In genomic region chr20:32277361-32278198, GRCh38 we compare ENCODE assay signal across 8 cellular contexts. TPM values are rescaled to one million over a fixed set of nuclear protein-coding genes. Genes with fewer than 3 reads are reported as not detected.
DNase-seq lines count a peak whose midpoint lies in the region; ATAC-seq and TF ChIP-seq lines count a peak whose summit lies in the region.

Gene KIF3B (plus strand): TSS chr20:32277651. CDS start chr20:32309778, 32,127 bp downstream.

- peaks cover 36% of the 10 kb centered on the region for H3K4me1 Mint-ChIP-seq in activated CD4-positive, alpha-beta T cell treated with anti-CD3 and anti-CD28 coated beads, Interleukin-2, amount 10 ng/mL, durations not matched to agents 24 days and 14 days

- peaks cover 4% of the 10 kb centered on the region for H3K4me1 ChIP-seq in colonic mucosa

- H3K4me3 Mint-ChIP-seq in activated CD4-positive, alpha-beta T cell treated with anti-CD3 and anti-CD28 coated beads, Interleukin-2, amount 10 ng/mL, durations not matched to agents 24 days and 14 days: peak within 1 kb of the TSS; percentile 97

- H3K36me3 Mint-ChIP-seq in activated CD4-positive, alpha-beta T cell treated with anti-CD3 and anti-CD28 coated beads, Interleukin-2, amount 10 ng/mL, durations not matched to agents 24 days and 14 days (ENCODE audit: low read depth): peaks cover 27% of the 10 kb centered on the region

- H3K9me3 Mint-ChIP-seq in activated CD4-positive, alpha-beta T cell treated with anti-CD3 and anti-CD28 coated beads, Interleukin-2, amount 10 ng/mL, durations not matched to agents 24 days and 14 days: peaks cover 8% of the 10 kb centered on the region

- DNase-seq in AG20443 (ENCODE audit: low spot score) (peak; percentile 98), NCI-H524 treated with DMSO at 0.1 percent for 48 hours (lab: John Stamatoyannopoulos, UW) (peak; percentile 62), colonic mucosa (peak; percentile 89)
- peak; percentile 96 for DNase-seq in activated CD4-positive, alpha-beta T cell treated with anti-CD3 and anti-CD28 coated beads, Interleukin-2, amount 10 ng/mL, durations not matched to agents 24 days and 14 days
- DNase-seq in stimulated activated CD4-positive, alpha-beta T cell treated with anti-CD3 and anti-CD28 coated beads, Interleukin-1b, Interleukin-23, amount 100 ng/mL, for 1 hour (ENCODE audit: low read depth in 2 of 2): peak; percentile 65

- H3K27me3 ChIP-seq in colonic mucosa (no peaks in the 10 kb centered on the region), layer of hippocampus (ENCODE audit: control insufficient read depth, insufficient read depth, low read length) (no peaks in the 10 kb centered on the region)

- ATAC-seq in HG03457 (IDR thresholded peaks at IDR 0.05; ENCODE audit: unreplicated experiment): peak; percentile 54

- H3K4me3 ChIP-seq in colonic mucosa: peak within 1 kb of the TSS; percentile 95

- peak; percentile 57 for TF ChIP-seq POLR2A in GM19193 (IDR thresholded peaks at IDR 0.05; ENCODE audit: extremely low read depth, insufficient read depth, insufficient read length)

- H3K27ac ChIP-seq in colonic mucosa (peak within 1 kb of the TSS; percentile 56), layer of hippocampus (ENCODE audit: low read depth, low read length) (peak within 1 kb of the TSS; percentile 52)

- H3K36me3 ChIP-seq in colonic mucosa: no peaks in the 10 kb centered on the region

- no peak for TF ChIP-seq CTCF in colonic mucosa (IDR thresholded peaks at IDR 0.05)

- H3K27me3 Mint-ChIP-seq in activated CD4-positive, alpha-beta T cell treated with anti-CD3 and anti-CD28 coated beads, Interleukin-2, amount 10 ng/mL, durations not matched to agents 24 days and 14 days: no peaks in the 10 kb centered on the region

- H3K9me3 ChIP-seq in colonic mucosa: no peaks in the 10 kb centered on the region

- peak within 1 kb of the TSS; percentile 65 to 79 for H3K9ac ChIP-seq in colonic mucosa (ENCODE audit: low read depth in 2 of 2, low read length in 2 of 2)

- intact Hi-C loops in activated CD4-positive, alpha-beta T cell treated with anti-CD3 and anti-CD28 coated beads, Interleukin-2, amount 10 ng/mL, durations not matched to agents 24 days and 14 days (cut with micrococcal nuclease): loop anchor here (1.0 kb wide), 2 partner anchors 8 to 25 kb away; no protein-coding TSS in a partner anchor
- intact Hi-C loops in colonic mucosa (cut with DNase I): no loop called here

- peak within 1 kb of the TSS; percentile 91 for H3K27ac Mint-ChIP-seq in activated CD4-positive, alpha-beta T cell treated with anti-CD3 and anti-CD28 coated beads, Interleukin-2, amount 10 ng/mL, durations not matched to agents 24 days and 14 days

RNA-seq across cellular contexts. Expression of gene KIF3B, which starts in this region (rescaled TPM):
- 34.7 and 35.5 TPM in 2 replicates for total RNA-seq in activated CD4-positive, alpha-beta T cell treated with anti-CD3 and anti-CD28 coated beads, Interleukin-2, amount 10 ng/mL, durations not matched to agents 24 days and 14 days
- total RNA-seq in colonic mucosa: 10 to 100 TPM; 41.7 to 49.2 TPM

Comparison
In these comparisons a context has a peak if more than half of its experiments do, and no peak if none do; other contexts are left out.
1. Peak in every context shown above with its lines: DNase-seq, ATAC-seq, H3K4me3 ChIP-seq and H3K27ac ChIP-seq.